ENCODE assay signal across 10 cellular contexts in the genomic region with DNA sequence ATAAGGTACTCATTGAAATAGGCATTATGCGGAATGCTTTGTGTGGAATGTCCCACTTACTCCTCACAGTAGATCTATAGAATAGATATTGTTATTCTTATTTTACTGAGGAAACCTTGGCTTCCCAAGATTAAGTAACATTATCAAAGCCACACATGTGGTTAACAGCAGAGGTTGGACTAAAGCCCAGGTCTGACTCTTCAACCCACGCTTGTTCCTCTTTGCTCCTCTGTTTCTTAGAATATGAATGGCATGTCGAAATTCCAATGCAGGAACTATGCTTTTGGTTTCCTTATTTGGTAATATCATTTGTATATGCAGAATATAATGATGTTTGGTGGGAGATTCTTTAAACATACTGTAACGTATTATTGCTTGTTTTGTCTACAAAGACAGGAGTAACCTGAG.
DNase-seq lines count a peak whose midpoint lies in the region; ATAC-seq and TF ChIP-seq lines count a peak whose summit lies in the region.
"Had no signal": no experiment of that assay in that cellular context is flagged by ENCODE, and none has a peak within 500 bp of the region (broad histone marks: within the 10 kb centered on the region; RNA-seq: fewer than 3 reads in every experiment).

No MANE protein-coding gene starts in this region.

- TF ChIP-seq POLR2A in GM18505 (IDR thresholded peaks at IDR 0.05; ENCODE audit: borderline replicate concordance, extremely low read depth, insufficient read depth, insufficient read length) (no peak), stomach (IDR thresholded peaks at IDR 0.05) (no peak)

- H3K9me3 ChIP-seq in stomach = no peaks in the 10 kb centered on the region
- H3K9me3 ChIP-seq: BLaER1 had no signal

- WGBS in stomach, 5 donors = 18 to 36% (median 25%) methylated on average over 4 of the region's 4 CpGs

- H3K27ac ChIP-seq in stomach = no peak overlapping the region
- H3K27ac ChIP-seq: BLaER1 had no signal

- peak; percentile 68 for DNase-seq in AG10803 (ENCODE audit: low read depth)
- peak; percentile 78 for DNase-seq in NOMO-1 treated with dmso at 0.1 percent for 144 hours (lab: John Stamatoyannopoulos, UW; ENCODE audit: unreplicated experiment)
- DNase-seq in epithelial cell of esophagus (ENCODE audit: low read depth) = peak; percentile 85
- no peak for DNase-seq in left lobe of liver (ENCODE audit: low spot score)
- DNase-seq in stomach = no peak
- DNase-seq: stimulated activated CD4-positive, alpha-beta T cell treated with anti-CD3 and anti-CD28 coated beads, Interleukin-1b, Interleukin-23, amount 100 ng/mL, for 48 hours had no signal

- no peak for TF ChIP-seq CTCF in AG10803 (conservative IDR thresholded peaks at IDR 0.05; ENCODE audit: low read length)
- no peak for TF ChIP-seq CTCF in epithelial cell of esophagus (IDR thresholded peaks at IDR 0.05; ENCODE audit: insufficient read depth, low read depth, low read length, missing control alignments)
- no peak for TF ChIP-seq CTCF in stomach (IDR thresholded peaks at IDR 0.05)

- no peaks in the 10 kb centered on the region for H3K27me3 ChIP-seq in stomach
- H3K27me3 ChIP-seq: BLaER1 had no signal

- peaks cover 0 to 8% (median 0%) of the 10 kb centered on the region in 4 donors for H3K4me1 ChIP-seq in stomach
- H3K4me1 ChIP-seq: BLaER1 had no signal

- H3K4me3 ChIP-seq in AG10803 (ENCODE audit: low read length) (no peak overlapping the region), epithelial cell of esophagus (ENCODE audit: low read length) (no peak overlapping the region), stomach (no peak overlapping the region)
- H3K4me3 ChIP-seq: BLaER1 had no signal

- ATAC-seq in left lobe of liver (peak; percentile 65), HG03442 (IDR thresholded peaks at IDR 0.05; ENCODE audit: unreplicated experiment) (no peak), GM18505 (IDR thresholded peaks at IDR 0.05; ENCODE audit: unreplicated experiment) (no peak), GM18511 (IDR thresholded peaks at IDR 0.05; ENCODE audit: unreplicated experiment) (no peak)

- intact Hi-C loops in stomach (cut with DNase I; ENCODE audit: low total_unique reads) = no loop called here

- TF ChIP-seq EP300 in stomach (IDR thresholded peaks at IDR 0.05) = no peak

- H3K36me3 ChIP-seq in stomach = no peaks in the 10 kb centered on the region
- H3K36me3 ChIP-seq: BLaER1 had no signal

Comparison
In these comparisons a context has a peak if more than half of its experiments do, and no peak if none do; other contexts are left out.
1. DNase-seq: peak in AG10803 (single experiment), NOMO-1 treated with dmso at 0.1 percent for 144 hours (single experiment) and epithelial cell of esophagus (single experiment); none in left lobe of liver (single experiment) and stomach (single experiment).